ENCODE assay signal across 8 cellular contexts in the genomic region with DNA sequence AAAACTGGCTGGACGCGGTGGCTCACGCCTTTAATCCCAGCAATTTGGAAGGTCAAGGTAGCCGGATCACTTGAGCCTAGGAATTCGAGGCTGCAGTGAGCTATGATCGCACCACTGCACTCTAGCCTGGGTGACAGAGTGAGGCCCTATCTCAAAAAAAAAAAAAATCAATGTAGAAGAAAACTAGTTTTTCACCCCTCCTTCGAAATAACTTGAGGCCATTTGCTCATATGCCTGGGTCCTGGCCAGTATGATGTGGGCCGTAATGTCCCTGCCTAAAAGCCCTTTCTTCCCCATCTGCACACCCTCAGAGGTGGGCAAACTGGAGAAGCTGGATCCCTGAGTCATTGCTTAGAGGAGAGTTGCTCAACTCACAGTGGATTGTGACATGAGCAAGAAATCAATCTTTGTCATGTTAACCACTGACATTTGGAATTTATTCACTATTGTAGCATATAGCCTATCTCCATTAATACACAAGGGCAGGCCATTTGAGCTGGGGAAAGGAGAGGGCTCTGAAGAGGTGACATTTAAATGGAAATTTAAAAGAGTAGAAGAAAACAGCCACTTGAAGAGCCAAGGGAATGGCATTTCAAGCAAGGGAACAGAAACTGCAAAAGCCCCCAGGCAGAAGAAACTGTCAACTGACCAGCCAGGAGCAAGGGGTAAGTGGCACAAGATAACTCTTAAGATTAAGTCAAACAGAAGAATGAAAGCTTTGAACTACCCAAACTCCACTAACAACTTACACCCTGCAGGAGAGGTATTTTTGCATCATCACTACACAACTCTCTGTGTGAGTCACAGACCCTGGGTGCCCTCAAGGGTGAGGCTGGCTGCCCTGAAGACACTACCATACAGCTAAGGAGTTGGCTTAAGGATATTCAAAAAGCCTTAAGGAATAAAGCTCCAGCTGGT. TPM values are rescaled to one million over a fixed set of nuclear protein-coding genes. Genes with fewer than 3 reads are reported as not detected.
A peak's percentile ranks its signal among the peaks of the same experiment; 100 is the strongest.
DNase-seq lines count a peak whose midpoint lies in the region; ATAC-seq and TF ChIP-seq lines count a peak whose summit lies in the region.

No MANE protein-coding gene starts in this region.

- no peak overlapping the region for H3K9ac ChIP-seq in mesenchymal stem cell (ENCODE audit: low read length)

- no peak overlapping the region for H3K4me2 ChIP-seq in mesenchymal stem cell (ENCODE audit: low read length, poor library complexity, severe bottlenecking)

- no peak overlapping the region for H3K27ac ChIP-seq in mesenchymal stem cell (ENCODE audit: low read length, poor library complexity, severe bottlenecking)

- POLR2A ChIA-PET in WTC11 (lab: Charles Lee), result interaction anchor here (0.7 to 0.8 kb wide), 2 partner anchors 78 to 79 kb away, joined by 4 read pairs; a partner anchor contains a TSS

- H3K27ac Mint-ChIP-seq in WTC11, result peak overlapping the region; percentile 78; the same call in 1 of the 2 replicates
- H3K27ac Mint-ChIP-seq in activated T-helper 1 cell treated with anti-CD3 and anti-CD28 coated beads, Interleukin-12 subunit alpha, Interleukin-12 subunit beta, Interleukin-2, Interleukin-4 antibody, amounts not matched to agents 30 ng/mL and 10 ng/mL and 1 ng/mL, durations not matched to agents 14 hours and 24 hours and 36 hours, result no peak overlapping the region

- H2BK120ac ChIP-seq in mesenchymal stem cell (ENCODE audit: low read depth, low read length), result no peak overlapping the region

- H3K27me3 ChIP-seq in mesenchymal stem cell (ENCODE audit: control insufficient read depth in 1 of 2, insufficient read depth in 1 of 2, low read length in 2 of 2), result peaks cover 0 to 3% of the 10 kb centered on the region in 2 experiments

- no peaks in the 10 kb centered on the region for H3K9me3 Mint-ChIP-seq in WTC11
- no peaks in the 10 kb centered on the region for H3K9me3 Mint-ChIP-seq in activated T-helper 1 cell treated with anti-CD3 and anti-CD28 coated beads, Interleukin-12 subunit alpha, Interleukin-12 subunit beta, Interleukin-2, Interleukin-4 antibody, amounts not matched to agents 30 ng/mL and 10 ng/mL and 1 ng/mL, durations not matched to agents 14 hours and 24 hours and 36 hours

- no peak overlapping the region for H3K23ac ChIP-seq in mesenchymal stem cell (ENCODE audit: low read length in 2 of 2)

- no peaks in the 10 kb centered on the region for H3K9me3 ChIP-seq in mesenchymal stem cell (ENCODE audit: control insufficient read depth, low read length)

- no peak for TF ChIP-seq CTCF in WTC11 (IDR thresholded peaks at IDR 0.05)

- peak overlapping the region in 1 of 2 experiments; percentile 15 for H3K4me3 ChIP-seq in mesenchymal stem cell (ENCODE audit: insufficient read depth in 1 of 2, low read depth in 1 of 2, low read length in 2 of 2)

- H2BK15ac ChIP-seq in mesenchymal stem cell (ENCODE audit: low read depth, poor library complexity, severe bottlenecking), result no peak overlapping the region

- CTCF ChIA-PET in WTC11 (lab: Charles Lee), result interaction anchor here (2.6 kb wide), 1 partner anchor 60 kb away, joined by 11 read pairs; no protein-coding TSS in a partner anchor

- H3K4me3 Mint-ChIP-seq in WTC11, result no peak overlapping the region
- no peak overlapping the region for H3K4me3 Mint-ChIP-seq in activated T-helper 1 cell treated with anti-CD3 and anti-CD28 coated beads, Interleukin-12 subunit alpha, Interleukin-12 subunit beta, Interleukin-2, Interleukin-4 antibody, amounts not matched to agents 30 ng/mL and 10 ng/mL and 1 ng/mL, durations not matched to agents 14 hours and 24 hours and 36 hours

- H3K27me3 Mint-ChIP-seq in WTC11 (ENCODE audit: low read depth), result no peaks in the 10 kb centered on the region
- no peaks in the 10 kb centered on the region for H3K27me3 Mint-ChIP-seq in activated T-helper 1 cell treated with anti-CD3 and anti-CD28 coated beads, Interleukin-12 subunit alpha, Interleukin-12 subunit beta, Interleukin-2, Interleukin-4 antibody, amounts not matched to agents 30 ng/mL and 10 ng/mL and 1 ng/mL, durations not matched to agents 14 hours and 24 hours and 36 hours (ENCODE audit: insufficient read depth)

- intact Hi-C loops in cardiac septum (cut with DNase I), result loop anchor here (10.0 kb wide), 1 partner anchor 442 kb away; no protein-coding TSS in a partner anchor
- intact Hi-C loops in activated T-helper 1 cell treated with anti-CD3 and anti-CD28 coated beads, Interleukin-12 subunit alpha, Interleukin-12 subunit beta, Interleukin-2, Interleukin-4 antibody, amounts not matched to agents 30 ng/mL and 10 ng/mL and 1 ng/mL, durations not matched to agents 14 hours and 24 hours and 36 hours (cut with micrococcal nuclease), result no loop called here

- H2BK5ac ChIP-seq in mesenchymal stem cell (ENCODE audit: low read depth, low read length, poor library complexity, severe bottlenecking), result no peak overlapping the region

- H2BK12ac ChIP-seq in mesenchymal stem cell (ENCODE audit: low read length in 2 of 2), result no peak overlapping the region

- no peaks in the 10 kb centered on the region for H3K36me3 ChIP-seq in mesenchymal stem cell (ENCODE audit: control insufficient read depth in 1 of 2, insufficient read depth in 2 of 2, low read depth in 1 of 2, low read length in 2 of 2)

- H3K14ac ChIP-seq in mesenchymal stem cell (ENCODE audit: low read length in 2 of 2), result no peak overlapping the region

- peak; percentile 33 for DNase-seq in GM03348 (ENCODE audit: low spot score)
- DNase-seq in HS-5 (ENCODE audit: low read depth), result peak; percentile 43
- no peak for DNase-seq in WTC11 (ENCODE audit: low spot score)
- peak; percentile 70 for DNase-seq in mesenchymal stem cell
- DNase-seq in cardiac septum (ENCODE audit: low spot score), result no peak
- DNase-seq in activated T-helper 1 cell treated with anti-CD3 and anti-CD28 coated beads, Interleukin-12 subunit alpha, Interleukin-12 subunit beta, Interleukin-2, Interleukin-4 antibody, amounts not matched to agents 30 ng/mL and 10 ng/mL and 1 ng/mL, durations not matched to agents 14 hours and 24 hours and 36 hours (ENCODE audit: low spot score), result no peak

- H2AFZ ChIP-seq in mesenchymal stem cell (ENCODE audit: low read depth, low read length), result no peak overlapping the region

- no peaks in the 10 kb centered on the region for H3K79me1 ChIP-seq in mesenchymal stem cell (replicated peaks; ENCODE audit: low read length, poor library complexity, severe bottlenecking)

- H3K4me1 ChIP-seq in mesenchymal stem cell (ENCODE audit: control insufficient read depth, insufficient read depth, low read depth, low read length), result peaks cover 7% of the 10 kb centered on the region

- peaks cover 22% of the 10 kb centered on the region for H3K4me1 Mint-ChIP-seq in WTC11
- H3K4me1 Mint-ChIP-seq in activated T-helper 1 cell treated with anti-CD3 and anti-CD28 coated beads, Interleukin-12 subunit alpha, Interleukin-12 subunit beta, Interleukin-2, Interleukin-4 antibody, amounts not matched to agents 30 ng/mL and 10 ng/mL and 1 ng/mL, durations not matched to agents 14 hours and 24 hours and 36 hours (ENCODE audit: low read depth), result peaks cover under 1% of the 10 kb centered on the region

- H3K36me3 Mint-ChIP-seq in WTC11, result no peaks in the 10 kb centered on the region
- no peaks in the 10 kb centered on the region for H3K36me3 Mint-ChIP-seq in activated T-helper 1 cell treated with anti-CD3 and anti-CD28 coated beads, Interleukin-12 subunit alpha, Interleukin-12 subunit beta, Interleukin-2, Interleukin-4 antibody, amounts not matched to agents 30 ng/mL and 10 ng/mL and 1 ng/mL, durations not matched to agents 14 hours and 24 hours and 36 hours (ENCODE audit: low read depth)

- ATAC-seq in WTC11 (peak; percentile 34; the same call in 1 of the 2 replicates), HG03108 (IDR thresholded peaks at IDR 0.05; ENCODE audit: unreplicated experiment) (no peak), HG02588 (IDR thresholded peaks at IDR 0.05; ENCODE audit: unreplicated experiment) (no peak)

- H2AK5ac ChIP-seq in mesenchymal stem cell (ENCODE audit: low read length, severe bottlenecking), result no peak overlapping the region

- no peak overlapping the region for H3K18ac ChIP-seq in mesenchymal stem cell (ENCODE audit: low read depth in 1 of 2, low read length in 2 of 2)

- no peak overlapping the region for H4K91ac ChIP-seq in mesenchymal stem cell (ENCODE audit: low read length)

- H3K4ac ChIP-seq in mesenchymal stem cell (ENCODE audit: low read depth in 1 of 2, low read length in 2 of 2), result no peak overlapping the region

- no peak overlapping the region for H4K8ac ChIP-seq in mesenchymal stem cell (ENCODE audit: low read length)

- 97% methylated on average over 8 of the region's 8 CpGs for WGBS in mesenchymal stem cell

TF ChIP-seq in WTC11, 78 proteins besides CTCF, POLR2A, EP300 and RAD21 (continues in another document):
- TF ChIP-seq ZNF416 (CRISPR knock-in tag; IDR thresholded peaks at IDR 0.05) (no peak), KAT7 (CRISPR knock-in tag; IDR thresholded peaks at IDR 0.05; ENCODE audit: borderline replicate concordance) (no peak), SOX15 (CRISPR knock-in tag; IDR thresholded peaks at IDR 0.05) (no peak)
- TF ChIP-seq, protein P1, sequence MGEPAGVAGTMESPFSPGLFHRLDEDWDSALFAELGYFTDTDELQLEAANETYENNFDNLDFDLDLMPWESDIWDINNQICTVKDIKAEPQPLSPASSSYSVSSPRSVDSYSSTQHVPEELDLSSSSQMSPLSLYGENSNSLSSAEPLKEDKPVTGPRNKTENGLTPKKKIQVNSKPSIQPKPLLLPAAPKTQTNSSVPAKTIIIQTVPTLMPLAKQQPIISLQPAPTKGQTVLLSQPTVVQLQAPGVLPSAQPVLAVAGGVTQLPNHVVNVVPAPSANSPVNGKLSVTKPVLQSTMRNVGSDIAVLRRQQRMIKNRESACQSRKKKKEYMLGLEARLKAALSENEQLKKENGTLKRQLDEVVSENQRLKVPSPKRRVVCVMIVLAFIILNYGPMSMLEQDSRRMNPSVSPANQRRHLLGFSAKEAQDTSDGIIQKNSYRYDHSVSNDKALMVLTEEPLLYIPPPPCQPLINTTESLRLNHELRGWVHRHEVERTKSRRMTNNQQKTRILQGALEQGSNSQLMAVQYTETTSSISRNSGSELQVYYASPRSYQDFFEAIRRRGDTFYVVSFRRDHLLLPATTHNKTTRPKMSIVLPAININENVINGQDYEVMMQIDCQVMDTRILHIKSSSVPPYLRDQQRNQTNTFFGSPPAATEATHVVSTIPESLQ (CRISPR knock-in tag; IDR thresholded peaks at IDR 0.05), result no peak
- TF ChIP-seq, protein P2, sequence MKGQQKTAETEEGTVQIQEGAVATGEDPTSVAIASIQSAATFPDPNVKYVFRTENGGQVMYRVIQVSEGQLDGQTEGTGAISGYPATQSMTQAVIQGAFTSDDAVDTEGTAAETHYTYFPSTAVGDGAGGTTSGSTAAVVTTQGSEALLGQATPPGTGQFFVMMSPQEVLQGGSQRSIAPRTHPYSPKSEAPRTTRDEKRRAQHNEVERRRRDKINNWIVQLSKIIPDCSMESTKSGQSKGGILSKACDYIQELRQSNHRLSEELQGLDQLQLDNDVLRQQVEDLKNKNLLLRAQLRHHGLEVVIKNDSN (CRISPR knock-in tag; IDR thresholded peaks at IDR 0.05), result no peak

RNA-seq across cellular contexts. Expression of a gene that starts 7.6 kb away (rescaled TPM):
- total RNA-seq in WTC11 (2021) (56.0 to 57.6 TPM (median 56.4 TPM) in 3 replicates), cardiac septum (10.8 TPM)
- 13.1 TPM for polyA plus RNA-seq in mesenchymal stem cell (2013, experiment 1 of 2)
- 13.2 TPM for polyA plus RNA-seq in mesenchymal stem cell (2013, experiment 2 of 2)
- 33.2 and 36.1 TPM in 2 replicates for total RNA-seq in activated T-helper 1 cell treated with anti-CD3 and anti-CD28 coated beads, Interleukin-12 subunit alpha, Interleukin-12 subunit beta, Interleukin-2, Interleukin-4 antibody, amounts not matched to agents 30 ng/mL and 10 ng/mL and 1 ng/mL, durations not matched to agents 14 hours and 24 hours and 36 hours

Comparison
In these comparisons a context has a peak if more than half of its experiments do, and no peak if none do; other contexts are left out.
1. DNase-seq: peak in GM03348 (single experiment), HS-5 (single experiment) and mesenchymal stem cell (single experiment); none in WTC11 (single experiment), cardiac septum (single experiment) and activated T-helper 1 cell treated with anti-CD3 and anti-CD28 coated beads, Interleukin-12 subunit alpha, Interleukin-12 subunit beta, Interleukin-2, Interleukin-4 antibody, amounts not matched to agents 30 ng/mL and 10 ng/mL and 1 ng/mL, durations not matched to agents 14 hours and 24 hours and 36 hours (single experiment).